In genomic region chr12:120816363-120816762, GRCh38 we compare ENCODE assay signal across 19 cellular contexts.
DNase-seq lines count a peak whose midpoint lies in the region; ATAC-seq, FAIRE-seq and TF ChIP-seq lines count a peak whose summit lies in the region.
"Had no signal": no experiment of that assay in that cellular context is flagged by ENCODE, and none has a peak within 500 bp of the region (broad histone marks: within the 10 kb centered on the region; RNA-seq: fewer than 3 reads in every experiment).

No MANE protein-coding gene starts in this region.

- peak overlapping the region; percentile 43 for H3K27ac Mint-ChIP-seq in T-helper 17 cell
- peak overlapping the region; percentile 85 for H3K27ac Mint-ChIP-seq in neural crest cell (ENCODE audit: unreplicated experiment)
- H3K27ac Mint-ChIP-seq: B cell had no signal

- DNase-seq in GM19239 (ENCODE audit: insufficient read length, low spot score), result no peak
- no peak for DNase-seq in T-helper 17 cell
- no peak for DNase-seq in neural crest cell (ENCODE audit: low read depth, low spot score)
- no peak for DNase-seq in effector CD8-positive, alpha-beta T cell (lab: John Stamatoyannopoulos, UW)
- DNase-seq in GM12891 (ENCODE audit: insufficient read length, low spot score), result no peak
- DNase-seq: Caco-2; CD4-positive, CD25-positive, alpha-beta regulatory T cell; CD8-positive, alpha-beta T cell; DMS153; DND-41; GDM1; GM23248; H7; HCEC 1CT had no signal

- H3K4me1 Mint-ChIP-seq in T-helper 17 cell (peaks cover 28% of the 10 kb centered on the region), neural crest cell (peaks cover 33% of the 10 kb centered on the region)

- no peak overlapping the region for H3K4me3 Mint-ChIP-seq in T-helper 17 cell
- H3K4me3 Mint-ChIP-seq in neural crest cell, result no peak overlapping the region
- H3K4me3 Mint-ChIP-seq: B cell; CD4-positive, CD25-positive, alpha-beta regulatory T cell; CD8-positive, alpha-beta T cell had no signal

- no peak for TF ChIP-seq CTCF in neural crest cell (conservative IDR thresholded peaks at IDR 0.05)

- FAIRE-seq in GM19239 (lab: Jason Lieb, UNC) (peak; percentile 61), GM12891 (lab: Jason Lieb, UNC) (no peak)
- FAIRE-seq: GM12878, H1 had no signal

- no peaks in the 10 kb centered on the region for H3K9me3 ChIP-seq in T-helper 17 cell (ENCODE audit: control insufficient read depth, low read length, poor library complexity, severe bottlenecking)
- H3K9me3 ChIP-seq: BLaER1, Caco-2 had no signal

- peaks cover 2% of the 10 kb centered on the region for H3K36me3 Mint-ChIP-seq in T-helper 17 cell (ENCODE audit: low read depth)
- no peaks in the 10 kb centered on the region for H3K36me3 Mint-ChIP-seq in neural crest cell (ENCODE audit: low read depth)
- H3K36me3 Mint-ChIP-seq: CD4-positive, CD25-positive, alpha-beta regulatory T cell had no signal

- ATAC-seq in T-helper 17 cell (no peak), GM19395 (IDR thresholded peaks at IDR 0.05; ENCODE audit: unreplicated experiment) (no peak)
- ATAC-seq: CD8-positive, alpha-beta T cell; GM12878 had no signal

- H3K27me3 Mint-ChIP-seq in T-helper 17 cell (no peaks in the 10 kb centered on the region), neural crest cell (ENCODE audit: low read depth) (no peaks in the 10 kb centered on the region)
- H3K27me3 Mint-ChIP-seq: B cell; CD4-positive, CD25-positive, alpha-beta regulatory T cell had no signal

- no peak for TF ChIP-seq POLR2A in GM12891 (IDR thresholded peaks at IDR 0.05; ENCODE audit: low read depth, low read length)

- H3K9me3 Mint-ChIP-seq in neural crest cell, result no peaks in the 10 kb centered on the region
- H3K9me3 Mint-ChIP-seq: CD8-positive, alpha-beta T cell had no signal

TF ChIP-seq in GM12891, 5 proteins besides CTCF, POLR2A, EP300 and RAD21:
- TF ChIP-seq TAF1 (IDR thresholded peaks at IDR 0.05; ENCODE audit: low read depth, low read length) (no peak), SPI1 (IDR thresholded peaks at IDR 0.05; ENCODE audit: low read depth, low read length) (no peak)
TF ChIP-seq in GM12891: peak in this region for 0.
